8 cellular contexts compared by ENCODE assay signal in genomic region chr12:43992856-43993255, GRCh38.
"Had no signal": no experiment of that assay in that cellular context is flagged by ENCODE, and none has a peak within 500 bp of the region (broad histone marks: within the 10 kb centered on the region; RNA-seq: fewer than 3 reads in every experiment).

No MANE protein-coding gene starts in this region.

- DNase-seq: GM23248, GOT3, H7, H9, HCEC 1CT, HFFc6 had no signal

- ATAC-seq: GM23338, HCT116 had no signal
